In genomic region chr12:121711925-121712461, GRCh38 we compare ENCODE assay signal across 1 cellular context.
TF ChIP-seq lines count a peak whose summit lies in the region.

No MANE protein-coding gene starts in this region.

TF ChIP-seq in HepG2, 621 proteins besides CTCF, POLR2A, EP300 and RAD21 (continues in another document):
- TF ChIP-seq SOX5 (CRISPR knock-in tag; IDR thresholded peaks at IDR 0.05; ENCODE audit: borderline replicate concordance) (0 out of 2 replicates have a peak, but pooled peaks have one; percentile 4), KMT2A (CRISPR knock-in tag; IDR thresholded peaks at IDR 0.05) (peak; percentile 38), ZNF501 (CRISPR knock-in tag; IDR thresholded peaks at IDR 0.05) (0 out of 2 replicates have a peak, but pooled peaks have one; percentile 3), KDM4B (CRISPR knock-in tag; IDR thresholded peaks at IDR 0.05) (0 out of 2 replicates have a peak, but pooled peaks have one; percentile 27), ZNF446 (CRISPR knock-in tag; IDR thresholded peaks at IDR 0.05) (no peak), KIAA2018 (CRISPR knock-in tag; IDR thresholded peaks at IDR 0.05; ENCODE audit: borderline replicate concordance) (no peak), ZNF256 (CRISPR knock-in tag; conservative IDR thresholded peaks at IDR 0.05) (0 out of 2 replicates have a peak, but pooled peaks have one; percentile 35), KDM5B (CRISPR knock-in tag; IDR thresholded peaks at IDR 0.05; ENCODE audit: borderline replicate concordance) (0 out of 2 replicates have a peak, but pooled peaks have one; percentile 8), SP140L (CRISPR knock-in tag; IDR thresholded peaks at IDR 0.05; ENCODE audit: borderline replicate concordance) (no peak), ZNF605 (CRISPR knock-in tag; IDR thresholded peaks at IDR 0.05) (peak; percentile 34; the same call in 1 of the 2 replicates), ZFP91 (CRISPR knock-in tag; IDR thresholded peaks at IDR 0.05; ENCODE audit: borderline replicate concordance) (peak; percentile 27; the same call in 1 of the 2 replicates), TARDBP (CRISPR knock-in tag; IDR thresholded peaks at IDR 0.05) (0 out of 2 replicates have a peak, but pooled peaks have one; percentile 16), ZKSCAN8 (CRISPR knock-in tag; IDR thresholded peaks at IDR 0.05; ENCODE audit: borderline replicate concordance) (0 out of 2 replicates have a peak, but pooled peaks have one; percentile 9), DZIP1 (CRISPR knock-in tag; IDR thresholded peaks at IDR 0.05) (no peak), ARID2 (CRISPR knock-in tag; IDR thresholded peaks at IDR 0.05; ENCODE audit: borderline replicate concordance) (0 out of 2 replicates have a peak, but pooled peaks have one; percentile 52), ZNF275 (CRISPR knock-in tag; IDR thresholded peaks at IDR 0.05; ENCODE audit: borderline replicate concordance) (0 out of 2 replicates have a peak, but pooled peaks have one; percentile 37), ATF4 (CRISPR knock-in tag; IDR thresholded peaks at IDR 0.05) (0 out of 4 replicates have a peak, but pooled peaks of 1 of the 2 experiments have one; percentile 6), TBX3 (IDR thresholded peaks at IDR 0.05; ENCODE audit: borderline replicate concordance) (no peak), ZNF331 (CRISPR knock-in tag; IDR thresholded peaks at IDR 0.05) (no peak; the same call in 1 of the 2 replicates), SIN3A (IDR thresholded peaks at IDR 0.05; ENCODE audit: borderline replicate concordance, low read depth, low read length) (0 out of 2 replicates have a peak, but pooled peaks have one; percentile 26), ZNF83 (CRISPR knock-in tag; IDR thresholded peaks at IDR 0.05; ENCODE audit: borderline replicate concordance) (0 out of 2 replicates have a peak, but pooled peaks have one; percentile 42), MEF2D (CRISPR knock-in tag; IDR thresholded peaks at IDR 0.05) (no peak), TEF (CRISPR knock-in tag; IDR thresholded peaks at IDR 0.05) (0 out of 2 replicates have a peak, but pooled peaks have one; percentile 15), MTF1 (CRISPR knock-in tag; IDR thresholded peaks at IDR 0.05) (no peak), PLSCR1 (CRISPR knock-in tag; IDR thresholded peaks at IDR 0.05; ENCODE audit: borderline replicate concordance) (no peak), FOXP4 (CRISPR knock-in tag; IDR thresholded peaks at IDR 0.05) (0 out of 2 replicates have a peak, but pooled peaks have one; percentile 22), EEA1 (CRISPR knock-in tag; IDR thresholded peaks at IDR 0.05; ENCODE audit: borderline replicate concordance) (peak; percentile 19; the same call in 1 of the 2 replicates), CREB1 (IDR thresholded peaks at IDR 0.05) (no peak), CREB1 (CRISPR knock-in tag; IDR thresholded peaks at IDR 0.05) (0 out of 2 replicates have a peak, but pooled peaks have one; percentile 38), ZNF740 (CRISPR knock-in tag; IDR thresholded peaks at IDR 0.05) (0 out of 2 replicates have a peak, but pooled peaks have one; percentile 31), ZNF232 (CRISPR knock-in tag; IDR thresholded peaks at IDR 0.05; ENCODE audit: borderline replicate concordance) (0 out of 2 replicates have a peak, but pooled peaks have one; percentile 16), RORA (CRISPR knock-in tag; IDR thresholded peaks at IDR 0.05) (peak; percentile 15; the same call in 1 of the 2 replicates), U2AF2 (IDR thresholded peaks at IDR 0.05; ENCODE audit: low read depth, low read length) (no peak), FOXJ3 (CRISPR knock-in tag; IDR thresholded peaks at IDR 0.05; ENCODE audit: borderline replicate concordance) (0 out of 2 replicates have a peak, but pooled peaks have one; percentile 22), ZNF367 (CRISPR knock-in tag; IDR thresholded peaks at IDR 0.05; ENCODE audit: borderline replicate concordance) (no peak), YEATS2 (CRISPR knock-in tag; IDR thresholded peaks at IDR 0.05; ENCODE audit: borderline replicate concordance) (peak; percentile 47; the same call in 1 of the 2 replicates), CREM (IDR thresholded peaks at IDR 0.05) (0 out of 2 replicates have a peak, but pooled peaks have one; percentile 9), CREM (CRISPR knock-in tag; IDR thresholded peaks at IDR 0.05) (no peak), ZBTB38 (CRISPR knock-in tag; IDR thresholded peaks at IDR 0.05) (0 out of 2 replicates have a peak, but pooled peaks have one; percentile 12), ZNF430 (CRISPR knock-in tag; IDR thresholded peaks at IDR 0.05) (0 out of 2 replicates have a peak, but pooled peaks have one; percentile 11)
